ENCODE assay signal across 35 cellular contexts in genomic region chr9:90540734-90541133, GRCh38.
"Had no signal": no experiment of that assay in that cellular context is flagged by ENCODE, and none has a peak within 500 bp of the region (broad histone marks: within the 10 kb centered on the region; RNA-seq: fewer than 3 reads in every experiment).

No MANE protein-coding gene starts in this region.

- H3K27me3 ChIP-seq: MG63 had no signal

- H3K4me3 ChIP-seq: MG63 had no signal

- DNase-seq: Karpas-422, Kasumi-1, MG63, MM.1S, MV-4-11, NCI-H1048, NCI-H1092, NCI-H1092 treated with DMSO at 0.1 percent for 48 hours, NCI-H1105, NCI-H1105 treated with DMSO at 0.1 percent for 48 hours, NCI-H1417, NCI-H1417 treated with DMSO at 0.1 percent for 48 hours, NCI-H1436, NCI-H1436 treated with DMSO at 0.1 percent for 48 hours, NCI-H146, NCI-H1694, NCI-H1694 treated with DMSO at 0.1 percent for 48 hours, NCI-H187, NCI-H187 treated with DMSO at 0.1 percent for 48 hours, NCI-H1930, NCI-H2029, NCI-H2029 treated with DMSO at 0.1 percent for 48 hours, NCI-H2081, NCI-H2081 treated with DMSO at 0.1 percent for 48 hours, NCI-H2107, NCI-H2171, NCI-H2171 treated with DMSO at 0.1 percent for 48 hours, NCI-H2227 treated with DMSO at 0.1 percent for 48 hours, NCI-H226, NCI-H345, NCI-H446, NCI-H446 treated with DMSO at 0.1 percent for 48 hours, NCI-H510A, NCI-H510A treated with DMSO at 0.1 percent for 48 hours, NCI-H524 had no signal

- H3K36me3 ChIP-seq: MG63 had no signal

- H3K9me3 ChIP-seq: MG63 had no signal
